7 cellular contexts compared by ENCODE assay signal in genomic region chr5:14727428-14727865, GRCh38.
A peak's percentile ranks its signal among the peaks of the same experiment; 100 is the strongest.
DNase-seq lines count a peak whose midpoint lies in the region; ATAC-seq, FAIRE-seq and TF ChIP-seq lines count a peak whose summit lies in the region.

No MANE protein-coding gene starts in this region.

- BruUV-seq in HepG2 (replicated peaks; lab: Mats Ljungman, UMichigan): no TSS peak

- H2AFZ ChIP-seq in HepG2 (ENCODE audit: low read length): no peak overlapping the region

- intact Hi-C loops in HepG2 (cut with micrococcal nuclease; ENCODE audit: unreplicated experiment): loop anchor here (1.0 to 5.0 kb wide), 5 partner anchors 40 to 287 kb away; no protein-coding TSS in a partner anchor

- in situ Hi-C loops in GM13976 (cut with MboI; ENCODE audit: low sequenced_read_pairs, unreplicated experiment): no loop called here
- in situ Hi-C loops in HepG2 (cut with HindIII; ENCODE audit: extremely low pct_ligation_motif_present, low pct_unique_long_range_greater_than_20kb): loop anchor here (5.0 kb wide), 3 partner anchors 50 to 285 kb away; partner anchors contain the start of gene ANKH

- H3K27ac ChIP-seq in HepG2 (ENCODE audit: extremely low read length, insufficient read depth, low read length): peak overlapping the region; percentile 96

- no peaks in the 10 kb centered on the region for H3K27me3 ChIP-seq in HepG2 (ENCODE audit: control insufficient read depth in 1 of 2, insufficient read depth in 2 of 2, low read length in 2 of 2)

- CTCF ChIA-PET in HepG2 (lab: Yijun Ruan, JAX; ENCODE audit: low intra/inter-chr PET ratio, low total read pairs): interaction anchor here (1.2 to 3.0 kb wide), 6 partner anchors 51 to 286 kb away, joined by 3 to 34 read pairs (median 10); partner anchors contain the start of gene ANKH

- H3K4me2 ChIP-seq in HepG2 (ENCODE audit: low read depth, low read length): peak overlapping the region; percentile 90

- no peaks in the 10 kb centered on the region for H3K9me3 ChIP-seq in HepG2 (ENCODE audit: low read length)

- H3K79me2 ChIP-seq in HepG2 (ENCODE audit: insufficient read depth, low read length): no peaks in the 10 kb centered on the region

- TF ChIP-seq CTCF in GM13976 (IDR thresholded peaks at IDR 0.05; ENCODE audit: borderline replicate concordance, control extremely low read depth, extremely low read depth, insufficient read depth, missing control alignments) (peak; percentile 85), choroid plexus epithelial cell (conservative IDR thresholded peaks at IDR 0.05; ENCODE audit: low read depth, low read length) (peak; percentile 99), HepG2 (CRISPR knock-in tag; IDR thresholded peaks at IDR 0.05) (peak; percentile 92)

- H3K4me3 ChIP-seq in choroid plexus epithelial cell (ENCODE audit: low read depth, low read length): no peak overlapping the region
- peak overlapping the region in 1 of 3 experiments; percentile 53; a peak in 1 of 6 replicates for H3K4me3 ChIP-seq in HepG2 (replicated peaks in 1 of 3; ENCODE audit: insufficient read depth in 1 of 3, low read depth in 2 of 3, low read length in 3 of 3)

- 5% methylated on average over 7 of the region's 7 CpGs for WGBS in HepG2 (ENCODE audit: low lambda C conversion rate)

- DNase-seq in GM13976 (ENCODE audit: low spot score) (peak; percentile 81), NCI-H345 treated with DMSO at 0.1 percent for 48 hours (lab: John Stamatoyannopoulos, UW; ENCODE audit: unreplicated experiment) (peak; percentile 55), choroid plexus epithelial cell (ENCODE audit: low read depth) (peak; percentile 91), HepG2 (ENCODE audit: low spot score) (peak; percentile 84)
- DNase-seq in activated CD4-positive, alpha-beta T cell treated with anti-CD3 and anti-CD28 coated beads for 24 hours (ENCODE audit: low read depth in 2 of 2): peak; percentile 61 to 65
- DNase-seq in stimulated activated CD4-positive, alpha-beta T cell treated with anti-CD3 and anti-CD28 coated beads, Interleukin-4, amount 100 ng/mL, for 48 hours (ENCODE audit: low read depth in 2 of 2): peak; percentile 61 to 66

- FAIRE-seq in HepG2 (lab: Jason Lieb, UNC): peak; percentile 88

- TF ChIP-seq EP300 in HepG2 (IDR thresholded peaks at IDR 0.05; ENCODE audit: low read depth in 2 of 2, low read length in 2 of 2) (peak in 1 of 2 experiments; percentile 38; a peak in 1 of 4 replicates), HepG2 (CRISPR knock-in tag; IDR thresholded peaks at IDR 0.05; ENCODE audit: borderline replicate concordance) (no peak)

- peaks cover 5 to 14% of the 10 kb centered on the region in 2 experiments for H3K36me3 ChIP-seq in HepG2 (replicated peaks in 1 of 2; ENCODE audit: control insufficient read depth in 1 of 2, insufficient read depth in 2 of 2, low read length in 2 of 2)

- H3K9ac ChIP-seq in HepG2 (ENCODE audit: insufficient read depth, low read depth, low read length): peak overlapping the region; percentile 76

- no peaks in the 10 kb centered on the region for H4K20me1 ChIP-seq in HepG2 (ENCODE audit: insufficient read depth, low read length)

- POLR2A ChIA-PET in HepG2 (lab: Yijun Ruan, JAX): interaction anchor here (1.2 to 2.1 kb wide), 4 partner anchors 17 to 145 kb away, joined by 5 to 13 read pairs (median 7); no protein-coding TSS in a partner anchor

- peak; percentile 97 for TF ChIP-seq RAD21 in HepG2 (CRISPR knock-in tag; IDR thresholded peaks at IDR 0.05)

- ATAC-seq in HG03196 (IDR thresholded peaks at IDR 0.05; ENCODE audit: unreplicated experiment) (peak; percentile 53), HepG2 (peak; percentile 44)

- no peak for TF ChIP-seq POLR2A in HepG2 (IDR thresholded peaks at IDR 0.05; ENCODE audit: insufficient read depth in 1 of 2, low read depth in 2 of 2, low read length in 2 of 2)

- H3K4me1 ChIP-seq in HepG2 (ENCODE audit: insufficient read depth, low read length): peaks cover 28% of the 10 kb centered on the region

TF ChIP-seq in HepG2, 621 proteins besides CTCF, POLR2A, EP300 and RAD21 (continues in another document):
- TF ChIP-seq ZNF414 (CRISPR knock-in tag; IDR thresholded peaks at IDR 0.05) (0 out of 2 replicates have a peak, but pooled peaks have one; percentile 46), STAG1 (CRISPR knock-in tag; IDR thresholded peaks at IDR 0.05) (peak; percentile 98), HHEX (CRISPR knock-in tag; IDR thresholded peaks at IDR 0.05) (no peak), MLX (CRISPR knock-in tag; IDR thresholded peaks at IDR 0.05) (no peak), ZKSCAN8 (CRISPR knock-in tag; IDR thresholded peaks at IDR 0.05; ENCODE audit: borderline replicate concordance) (0 out of 2 replicates have a peak, but pooled peaks have one; percentile 24), ZNF775 (CRISPR knock-in tag; IDR thresholded peaks at IDR 0.05; ENCODE audit: borderline replicate concordance) (no peak), SIX1 (CRISPR knock-in tag; IDR thresholded peaks at IDR 0.05; ENCODE audit: borderline replicate concordance) (peak; percentile 31), ZNF629 (CRISPR knock-in tag; conservative IDR thresholded peaks at IDR 0.05) (peak; percentile 46; the same call in 1 of the 2 replicates), TBX3 (IDR thresholded peaks at IDR 0.05; ENCODE audit: borderline replicate concordance) (peak; percentile 63; the same call in 1 of the 2 replicates), SMC3 (IDR thresholded peaks at IDR 0.05; ENCODE audit: low read length) (peak; percentile 100), CREB1 (IDR thresholded peaks at IDR 0.05) (no peak), CREB1 (CRISPR knock-in tag; IDR thresholded peaks at IDR 0.05) (peak; percentile 32; the same call in 1 of the 2 replicates), IKZF5 (CRISPR knock-in tag; IDR thresholded peaks at IDR 0.05) (peak; percentile 40; the same call in 1 of the 2 replicates), PRDM15 (CRISPR knock-in tag; IDR thresholded peaks at IDR 0.05) (peak; percentile 98), HNRNPUL1 (IDR thresholded peaks at IDR 0.05; ENCODE audit: low read depth, low read length) (no peak), BCL6 (CRISPR knock-in tag; IDR thresholded peaks at IDR 0.05) (no peak), REPIN1 (CRISPR knock-in tag; IDR thresholded peaks at IDR 0.05; ENCODE audit: borderline replicate concordance, low read depth) (peak; percentile 29; the same call in 1 of the 2 replicates), ZZZ3 (CRISPR knock-in tag; IDR thresholded peaks at IDR 0.05; ENCODE audit: borderline replicate concordance) (no peak), HNF4A (CRISPR knock-in tag; IDR thresholded peaks at IDR 0.05) (peak; percentile 44)
